1 cellular context compared by ENCODE assay signal in the genomic region with DNA sequence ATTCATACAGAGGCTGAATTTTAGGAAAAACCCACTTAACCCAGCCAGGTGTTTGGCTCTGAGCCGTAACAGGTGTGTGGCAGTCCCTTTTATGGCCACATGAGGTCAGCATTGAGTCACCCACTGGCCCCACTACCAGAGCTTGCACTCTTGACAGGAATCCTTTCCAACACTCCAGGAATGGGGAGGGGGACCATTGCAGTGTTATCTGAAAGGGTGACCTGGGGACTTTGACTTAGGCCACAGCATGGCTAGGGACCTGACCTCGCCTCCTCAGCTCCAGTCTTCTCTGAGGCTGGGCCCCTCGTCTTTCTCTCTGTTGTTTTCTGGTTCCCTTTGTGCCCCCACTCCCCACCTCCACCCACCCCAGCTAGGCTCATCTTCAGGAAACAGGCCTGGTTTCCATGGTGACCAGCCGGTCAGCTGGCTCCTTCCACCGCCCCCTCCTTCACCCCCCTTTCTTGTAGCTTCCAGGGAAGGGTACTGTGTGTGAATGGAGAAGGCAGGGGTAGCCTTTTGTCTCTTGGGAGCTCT.
TF ChIP-seq lines count a peak whose summit lies in the region.

No MANE protein-coding gene starts in this region.

TF ChIP-seq in HCT116, 20 proteins besides CTCF, POLR2A, EP300 and RAD21:
- TF ChIP-seq SRF (IDR thresholded peaks at IDR 0.05; ENCODE audit: low read depth) = no peak
